Comparison of ENCODE assay signal across 23 cellular contexts in the genomic region with DNA sequence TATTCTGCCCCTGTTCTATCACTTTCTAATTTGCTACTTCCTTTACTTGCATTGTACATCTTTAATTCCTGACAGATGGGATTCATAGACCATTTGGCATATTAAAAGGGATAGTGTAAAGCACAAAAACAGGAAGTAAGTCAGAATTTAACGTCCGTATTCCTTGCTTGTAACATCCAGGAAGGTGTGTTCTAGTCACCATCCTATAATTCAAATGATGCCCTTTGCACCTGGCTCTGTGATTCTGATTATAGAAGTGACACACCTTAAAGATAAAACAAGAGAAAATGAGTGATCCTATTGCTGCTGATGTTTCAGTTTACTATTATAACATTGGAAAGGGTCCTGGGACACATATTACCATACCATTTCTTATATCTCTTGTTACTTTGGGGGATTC.
DNase-seq lines count a peak whose midpoint lies in the region; ATAC-seq, FAIRE-seq and TF ChIP-seq lines count a peak whose summit lies in the region.
"Had no signal": no experiment of that assay in that cellular context is flagged by ENCODE, and none has a peak within 500 bp of the region (broad histone marks: within the 10 kb centered on the region; RNA-seq: fewer than 3 reads in every experiment).

No MANE protein-coding gene starts in this region.

- peak; percentile 85 for ATAC-seq in mucosa of descending colon
- ATAC-seq: A549, GM23338, HCT116 had no signal

- no peak overlapping the region for H3K27ac Mint-ChIP-seq in progenitor cell of endocrine pancreas
- H3K27ac Mint-ChIP-seq: CD14-positive monocyte; CD4-positive, alpha-beta T cell; CD8-positive, alpha-beta memory T cell; GM23338; H9 had no signal

- H3K4me1 Mint-ChIP-seq in progenitor cell of endocrine pancreas (ENCODE audit: low read depth): no peaks in the 10 kb centered on the region
- H3K4me1 Mint-ChIP-seq: CD14-positive monocyte; CD8-positive, alpha-beta memory T cell; GM23338; H9 had no signal

- peak in 1 of 3 donors; percentile 72 for DNase-seq in mucosa of descending colon
- peak; percentile 95 for DNase-seq in small intestine
- no peak for DNase-seq in progenitor cell of endocrine pancreas (ENCODE audit: low spot score, unreplicated experiment)
- no peak for DNase-seq in activated CD4-positive, CD25-positive, alpha-beta regulatory T cell (lab: John Stamatoyannopoulos, UW)
- no peak for DNase-seq in DMS 273 (lab: John Stamatoyannopoulos, UW; ENCODE audit: unreplicated experiment)
- DNase-seq: 8988T; ACHN; AML-193; BE2C; CD4-positive, alpha-beta T cell; CD8-positive, alpha-beta memory T cell; DMS153; DND-41; H9 had no signal

- H3K9me3 Mint-ChIP-seq in progenitor cell of endocrine pancreas (ENCODE audit: low read depth): no peaks in the 10 kb centered on the region
- H3K9me3 Mint-ChIP-seq: CD4-positive, alpha-beta T cell; CD8-positive, alpha-beta memory T cell; GM23338; H9 had no signal

- no peaks in the 10 kb centered on the region for H3K27me3 ChIP-seq in small intestine (ENCODE audit: control insufficient read depth in 2 of 2, insufficient read depth in 2 of 2, low read length in 2 of 2)
- H3K27me3 ChIP-seq: BE2C; BLaER1 treated with 17β-estradiol and CSF1 and Interleukin-3, amounts not matched to agents 10 nM and 100 nM had no signal

- H3K4me3 Mint-ChIP-seq in progenitor cell of endocrine pancreas (ENCODE audit: low read depth): no peak overlapping the region
- H3K4me3 Mint-ChIP-seq: CD14-positive monocyte; CD4-positive, alpha-beta T cell; CD8-positive, alpha-beta memory T cell; GM23338; H9 had no signal

- TF ChIP-seq CTCF in mucosa of descending colon (IDR thresholded peaks at IDR 0.05) (no peak), progenitor cell of endocrine pancreas (IDR thresholded peaks at IDR 0.05; ENCODE audit: unreplicated experiment) (no peak)

- peak overlapping the region; percentile 57 to 58 for H3K27ac ChIP-seq in small intestine (ENCODE audit: low read depth in 1 of 2, low read length in 1 of 2)
- H3K27ac ChIP-seq: A549; BLaER1 treated with 17β-estradiol and CSF1 and Interleukin-3, amounts not matched to agents 10 nM and 100 nM had no signal

- no peaks in the 10 kb centered on the region for H3K36me3 ChIP-seq in mucosa of descending colon (ENCODE audit: low read depth)
- H3K36me3 ChIP-seq in small intestine (ENCODE audit: control insufficient read depth in 2 of 2, insufficient read depth in 2 of 2, low read length in 2 of 2): no peaks in the 10 kb centered on the region
- H3K36me3 ChIP-seq: BE2C; BLaER1 treated with 17β-estradiol and CSF1 and Interleukin-3, amounts not matched to agents 10 nM and 100 nM had no signal

- H3K36me3 Mint-ChIP-seq in progenitor cell of endocrine pancreas (ENCODE audit: insufficient read depth): no peaks in the 10 kb centered on the region
- H3K36me3 Mint-ChIP-seq: CD14-positive monocyte; CD8-positive, alpha-beta memory T cell had no signal

- FAIRE-seq in colon (lab: Jason Lieb, UNC) (peak; percentile 38), small intestine (lab: Jason Lieb, UNC) (no peak)
- FAIRE-seq: A549, G401.6, GM12892, GM19239 had no signal

- H3K9me3 ChIP-seq in mucosa of descending colon (no peaks in the 10 kb centered on the region), small intestine (ENCODE audit: control insufficient read depth, low read depth) (no peaks in the 10 kb centered on the region)
- H3K9me3 ChIP-seq: A549; BE2C; BLaER1 treated with 17β-estradiol and CSF1 and Interleukin-3, amounts not matched to agents 10 nM and 100 nM had no signal

- WGBS in small intestine, 3 donors: 15 to 41% (median 41%) methylated on average over 2 of the region's 2 CpGs

- H3K27me3 Mint-ChIP-seq in progenitor cell of endocrine pancreas: no peaks in the 10 kb centered on the region
- H3K27me3 Mint-ChIP-seq: CD4-positive, alpha-beta T cell had no signal

- no peak overlapping the region for H3K4me3 ChIP-seq in mucosa of descending colon
- no peak overlapping the region for H3K4me3 ChIP-seq in small intestine (ENCODE audit: low read depth in 1 of 2, low read length in 2 of 2)
- H3K4me3 ChIP-seq: A549; BLaER1 treated with 17β-estradiol and CSF1 and Interleukin-3, amounts not matched to agents 10 nM and 100 nM; GM23338 had no signal

- H3K4me1 ChIP-seq in mucosa of descending colon (ENCODE audit: low read depth) (peaks cover under 1% of the 10 kb centered on the region), small intestine (ENCODE audit: control insufficient read depth in 2 of 2, insufficient read depth in 1 of 2, low read depth in 1 of 2, low read length in 1 of 2) (peaks cover 0 to 4% of the 10 kb centered on the region in 2 donors)
- H3K4me1 ChIP-seq: A549; BE2C; BLaER1 treated with 17β-estradiol and CSF1 and Interleukin-3, amounts not matched to agents 10 nM and 100 nM had no signal

- intact Hi-C loops in mucosa of descending colon (cut with DNase I, micrococcal nuclease): no loop called here
